20 cellular contexts compared by ENCODE assay signal in the genomic region with DNA sequence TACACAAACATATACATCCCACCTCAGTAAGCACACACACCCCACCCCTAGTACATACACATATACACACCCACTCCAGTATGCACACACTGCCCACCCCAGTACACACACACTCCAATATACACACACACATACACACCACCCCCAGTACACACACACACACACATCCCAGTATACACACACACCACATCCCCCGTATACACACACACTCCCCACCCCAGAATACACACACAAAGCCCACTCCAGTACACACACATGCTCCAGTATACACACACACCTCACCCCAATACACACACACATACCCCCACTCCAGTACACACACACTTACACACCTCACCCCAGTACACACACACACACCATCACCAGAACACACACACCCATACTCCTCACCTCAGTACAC. TPM values are rescaled to one million over a fixed set of nuclear protein-coding genes. Genes with fewer than 3 reads are reported as not detected.
A peak's percentile ranks its signal among the peaks of the same experiment; 100 is the strongest.
DNase-seq lines count a peak whose midpoint lies in the region; ATAC-seq, FAIRE-seq and TF ChIP-seq lines count a peak whose summit lies in the region.
"Had no signal": no experiment of that assay in that cellular context is flagged by ENCODE, and none has a peak within 500 bp of the region (broad histone marks: within the 10 kb centered on the region; RNA-seq: fewer than 3 reads in every experiment).

No MANE protein-coding gene starts in this region.

- H2BK15ac ChIP-seq in H1 (ENCODE audit: low read length) = 0 out of 2 replicates have a peak overlapping the region, but pooled peaks have one; percentile 47

- peak overlapping the region; percentile 30 for H3K56ac ChIP-seq in H1 (replicated peaks; ENCODE audit: insufficient read length, low read depth, low read length)

- peaks cover 0 to 2% of the 10 kb centered on the region in 2 donors for H3K4me1 Mint-ChIP-seq in natural killer cell treated with Interleukin-12 subunit alpha and Interleukin-12 subunit beta and Interleukin-15 and Interleukin-18, amount 100 ng/mL, for 72 hours (ENCODE audit: low read depth in 2 of 2)
- H3K4me1 Mint-ChIP-seq in natural killer cell = peaks cover 0 to 14% of the 10 kb centered on the region in 2 donors
- peaks cover 34% of the 10 kb centered on the region for H3K4me1 Mint-ChIP-seq in neural progenitor cell
- no peaks in the 10 kb centered on the region for H3K4me1 Mint-ChIP-seq in activated T-cell treated with anti-CD3 and anti-CD28 coated beads, Interleukin-2, amount 50 U/mL, for 72 hours (ENCODE audit: low read depth)
- no peaks in the 10 kb centered on the region for H3K4me1 Mint-ChIP-seq in activated CD8-positive, alpha-beta memory T cell treated with anti-CD3 and anti-CD28 coated beads, Interleukin-2, amount 10 ng/mL, durations not matched to agents 7 days and 5 days

- no peak overlapping the region for H3K27ac Mint-ChIP-seq in natural killer cell treated with Interleukin-12 subunit alpha and Interleukin-12 subunit beta and Interleukin-15 and Interleukin-18, amount 100 ng/mL, for 72 hours
- H3K27ac Mint-ChIP-seq in natural killer cell (no peak overlapping the region), neural progenitor cell (peak overlapping the region; percentile 5)
- H3K27ac Mint-ChIP-seq in activated T-cell treated with anti-CD3 and anti-CD28 coated beads, Interleukin-2, amount 50 U/mL, for 72 hours = no peak overlapping the region
- no peak overlapping the region for H3K27ac Mint-ChIP-seq in activated CD8-positive, alpha-beta memory T cell treated with anti-CD3 and anti-CD28 coated beads, Interleukin-2, amount 10 ng/mL, durations not matched to agents 7 days and 5 days
- H3K27ac Mint-ChIP-seq: CD4-positive, alpha-beta T cell; GM23338 had no signal

- intact Hi-C loops in natural killer cell (cut with micrococcal nuclease) = no loop called here

- H2BK5ac ChIP-seq in H1 (ENCODE audit: low read depth, low read length) = no peak overlapping the region

- no peaks in the 10 kb centered on the region for H3K79me2 ChIP-seq in H1 (ENCODE audit: control insufficient read depth in 1 of 2, insufficient read depth in 2 of 2, low read length in 2 of 2)
- H3K79me2 ChIP-seq in neural progenitor cell (ENCODE audit: low read depth) = no peaks in the 10 kb centered on the region

- no peak overlapping the region for H3K27ac ChIP-seq in H1 (ENCODE audit: low read depth, low read length)
- no peak overlapping the region for H3K27ac ChIP-seq in neural progenitor cell
- H3K27ac ChIP-seq: 22Rv1, A549, C4-2B had no signal

- H4K20me1 ChIP-seq in H1 (replicated peaks in 1 of 2; ENCODE audit: control insufficient read depth in 1 of 2, insufficient read depth in 2 of 2, low read length in 2 of 2) (peaks cover 0 to 5% of the 10 kb centered on the region in 2 experiments), neural progenitor cell (ENCODE audit: low read depth) (no peaks in the 10 kb centered on the region)

- H3K9me3 Mint-ChIP-seq in natural killer cell treated with Interleukin-12 subunit alpha and Interleukin-12 subunit beta and Interleukin-15 and Interleukin-18, amount 100 ng/mL, for 72 hours = no peaks in the 10 kb centered on the region
- H3K9me3 Mint-ChIP-seq in natural killer cell (no peaks in the 10 kb centered on the region), neural progenitor cell (no peaks in the 10 kb centered on the region)
- H3K9me3 Mint-ChIP-seq in activated T-cell treated with anti-CD3 and anti-CD28 coated beads, Interleukin-2, amount 50 U/mL, for 72 hours = no peaks in the 10 kb centered on the region
- H3K9me3 Mint-ChIP-seq in activated CD8-positive, alpha-beta memory T cell treated with anti-CD3 and anti-CD28 coated beads, Interleukin-2, amount 10 ng/mL, durations not matched to agents 7 days and 5 days (ENCODE audit: low read depth) = no peaks in the 10 kb centered on the region
- H3K9me3 Mint-ChIP-seq: CD4-positive, alpha-beta T cell; GM23338 had no signal

- no peak overlapping the region for H4K8ac ChIP-seq in H1 (ENCODE audit: extremely low read depth, insufficient read depth, low read length)

- no peak overlapping the region for H4K91ac ChIP-seq in H1 (replicated peaks; ENCODE audit: insufficient read length, low read length)

- no peak overlapping the region for H3K23ac ChIP-seq in H1 (ENCODE audit: insufficient read length)

- no peak for DNase-seq in natural killer cell treated with Interleukin-12 subunit alpha and Interleukin-12 subunit beta and Interleukin-15 and Interleukin-18, amount 100 ng/mL, for 72 hours (ENCODE audit: low spot score)
- DNase-seq in natural killer cell (no peak), H1 (ENCODE audit: low read depth in 1 of 2, low spot score in 2 of 2) (no peak), neural progenitor cell (ENCODE audit: low spot score) (no peak)
- DNase-seq in activated T-cell treated with anti-CD3 and anti-CD28 coated beads, Interleukin-2, amount 50 U/mL, for 72 hours = no peak
- no peak for DNase-seq in activated CD8-positive, alpha-beta memory T cell treated with anti-CD3 and anti-CD28 coated beads, Interleukin-2, amount 10 ng/mL, durations not matched to agents 7 days and 5 days
- DNase-seq: AML-193; Caco-2; CD4-positive, alpha-beta T cell; H7 had no signal

- no peak overlapping the region for H3K4ac ChIP-seq in H1 (replicated peaks; ENCODE audit: insufficient read length, low read depth, low read length)

- POLR2A ChIA-PET in H1 (lab: Charles Lee; ENCODE audit: partially characterized antibody) = no interaction called here

- TF ChIP-seq CTCF in natural killer cell (IDR thresholded peaks at IDR 0.05) = no peak
- TF ChIP-seq CTCF in H1 (IDR thresholded peaks at IDR 0.05; ENCODE audit: control extremely low read depth in 1 of 3, insufficient read depth in 1 of 3, low read depth in 1 of 3, low read length in 3 of 3) = no peak
- no peak for TF ChIP-seq CTCF in neural progenitor cell (IDR thresholded peaks at IDR 0.05)

- H2BK12ac ChIP-seq in H1 (ENCODE audit: low read depth, low read length) = no peak overlapping the region; the same call in 1 of the 2 replicates

- TF ChIP-seq POLR2A in H1 (IDR thresholded peaks at IDR 0.05; ENCODE audit: control extremely low read depth in 1 of 2, low read depth in 2 of 2, low read length in 2 of 2) = no peak

- ATAC-seq in natural killer cell treated with Interleukin-12 subunit alpha and Interleukin-12 subunit beta and Interleukin-15 and Interleukin-18, amount 100 ng/mL, for 72 hours = peak; percentile 28 to 50
- ATAC-seq in natural killer cell = no peak
- no peak for ATAC-seq in activated T-cell treated with anti-CD3 and anti-CD28 coated beads, Interleukin-2, amount 50 U/mL, for 72 hours (replicated peaks in 1 of 2)
- no peak for ATAC-seq in activated CD8-positive, alpha-beta memory T cell treated with anti-CD3 and anti-CD28 coated beads, Interleukin-2, amount 10 ng/mL, durations not matched to agents 7 days and 5 days
- no peak for ATAC-seq in HG03565 (IDR thresholded peaks at IDR 0.05; ENCODE audit: unreplicated experiment)
- ATAC-seq: A549, GM23338, HCT116, K562 had no signal

- no peaks in the 10 kb centered on the region for H3K36me3 ChIP-seq in H1 (ENCODE audit: control insufficient read depth in 2 of 4, insufficient read depth in 4 of 4, low read length in 3 of 4)
- H3K36me3 ChIP-seq in neural progenitor cell = no peaks in the 10 kb centered on the region

- H3K4me2 ChIP-seq in H1 (ENCODE audit: insufficient read depth in 1 of 2, low read depth in 2 of 2, low read length in 2 of 2) = no peak overlapping the region
- no peak overlapping the region for H3K4me2 ChIP-seq in neural progenitor cell
- H3K4me2 ChIP-seq: A549, GM23338 had no signal

- H2BK20ac ChIP-seq in H1 (ENCODE audit: low read length) = no peak overlapping the region; the same call in 1 of the 2 replicates

- FAIRE-seq in H1 (lab: Jason Lieb, UNC) = no peak
- FAIRE-seq: A549, D721Med, G401.6, K562 had no signal

- no peak overlapping the region for H3K4me3 ChIP-seq in H1 (ENCODE audit: extremely low read depth in 1 of 4, insufficient read depth in 2 of 4, low read depth in 3 of 4, low read length in 4 of 4)
- no peak overlapping the region for H3K4me3 ChIP-seq in neural progenitor cell
- H3K4me3 ChIP-seq: A549, GM23338, K562 had no signal

- H3K27me3 ChIP-seq in H1 (replicated peaks in 1 of 4; ENCODE audit: control insufficient read depth in 3 of 4, extremely low read depth in 1 of 4, insufficient read depth in 3 of 4, low read length in 3 of 4) (no peaks in the 10 kb centered on the region), neural progenitor cell (peaks cover 12% of the 10 kb centered on the region)

- H3K14ac ChIP-seq in H1 (ENCODE audit: insufficient read length) = no peak overlapping the region

- CTCF ChIA-PET in H1 (lab: Charles Lee; ENCODE audit: partially characterized antibody) = no interaction called here
- CTCF ChIA-PET in activated CD8-positive, alpha-beta memory T cell treated with anti-CD3 and anti-CD28 coated beads, Interleukin-2, amount 10 ng/mL, durations not matched to agents 7 days and 5 days (lab: Charles Lee) = no interaction called here

- H2AK5ac ChIP-seq in H1 (ENCODE audit: low read depth, low read length) = peak overlapping the region; percentile 67; the same call in 1 of the 2 replicates

- H3K18ac ChIP-seq in H1 (ENCODE audit: extremely low read depth, low read length) = no peak overlapping the region

- H2BK120ac ChIP-seq in H1 (replicated peaks; ENCODE audit: low read depth, low read length) = no peak overlapping the region

- no peaks in the 10 kb centered on the region for H3K79me1 ChIP-seq in H1 (ENCODE audit: low read depth, low read length)

- no peak for TF ChIP-seq EP300 in H1 (IDR thresholded peaks at IDR 0.05; ENCODE audit: borderline replicate concordance in 1 of 2, low read depth in 2 of 2, low read length in 2 of 2)

- peaks cover 7% of the 10 kb centered on the region; the same call in 1 of the 2 replicates for H3K23me2 ChIP-seq in H1 (ENCODE audit: low read depth, low read length)

- H3K36me3 Mint-ChIP-seq in natural killer cell treated with Interleukin-12 subunit alpha and Interleukin-12 subunit beta and Interleukin-15 and Interleukin-18, amount 100 ng/mL, for 72 hours = no peaks in the 10 kb centered on the region
- no peaks in the 10 kb centered on the region for H3K36me3 Mint-ChIP-seq in natural killer cell
- no peaks in the 10 kb centered on the region for H3K36me3 Mint-ChIP-seq in neural progenitor cell
- no peaks in the 10 kb centered on the region for H3K36me3 Mint-ChIP-seq in activated T-cell treated with anti-CD3 and anti-CD28 coated beads, Interleukin-2, amount 50 U/mL, for 72 hours (ENCODE audit: insufficient read depth in 2 of 2)
- H3K36me3 Mint-ChIP-seq in activated CD8-positive, alpha-beta memory T cell treated with anti-CD3 and anti-CD28 coated beads, Interleukin-2, amount 10 ng/mL, durations not matched to agents 7 days and 5 days = no peaks in the 10 kb centered on the region

- TF ChIP-seq RAD21 in H1 (IDR thresholded peaks at IDR 0.05 in 1 of 2, conservative IDR thresholded peaks at IDR 0.05 in 1 of 2; ENCODE audit: low read depth in 2 of 2, low read length in 2 of 2) = no peak

- H3K9ac ChIP-seq in H1 (replicated peaks in 1 of 4; ENCODE audit: extremely low read depth in 1 of 4, low read depth in 3 of 4, low read length in 3 of 4) (no peak overlapping the region), neural progenitor cell (no peak overlapping the region)

- H3K4me3 Mint-ChIP-seq in natural killer cell treated with Interleukin-12 subunit alpha and Interleukin-12 subunit beta and Interleukin-15 and Interleukin-18, amount 100 ng/mL, for 72 hours = no peak overlapping the region
- no peak overlapping the region for H3K4me3 Mint-ChIP-seq in natural killer cell
- no peak overlapping the region for H3K4me3 Mint-ChIP-seq in neural progenitor cell
- no peak overlapping the region for H3K4me3 Mint-ChIP-seq in activated T-cell treated with anti-CD3 and anti-CD28 coated beads, Interleukin-2, amount 50 U/mL, for 72 hours
- H3K4me3 Mint-ChIP-seq in activated CD8-positive, alpha-beta memory T cell treated with anti-CD3 and anti-CD28 coated beads, Interleukin-2, amount 10 ng/mL, durations not matched to agents 7 days and 5 days = no peak overlapping the region
- H3K4me3 Mint-ChIP-seq: CD4-positive, alpha-beta T cell; GM23338 had no signal

- H3K27me3 Mint-ChIP-seq in natural killer cell treated with Interleukin-12 subunit alpha and Interleukin-12 subunit beta and Interleukin-15 and Interleukin-18, amount 100 ng/mL, for 72 hours = peaks cover 21% of the 10 kb centered on the region in 2 donors
- H3K27me3 Mint-ChIP-seq in natural killer cell (ENCODE audit: low read depth in 2 of 2) (peaks cover 10 to 36% of the 10 kb centered on the region in 2 donors), neural progenitor cell (ENCODE audit: insufficient read depth, low read depth) (peaks cover 3% of the 10 kb centered on the region)
- H3K27me3 Mint-ChIP-seq in activated T-cell treated with anti-CD3 and anti-CD28 coated beads, Interleukin-2, amount 50 U/mL, for 72 hours (ENCODE audit: low read depth) = peaks cover 3% of the 10 kb centered on the region
- H3K27me3 Mint-ChIP-seq in activated CD8-positive, alpha-beta memory T cell treated with anti-CD3 and anti-CD28 coated beads, Interleukin-2, amount 10 ng/mL, durations not matched to agents 7 days and 5 days = peaks cover 17% of the 10 kb centered on the region

- H3K9me3 ChIP-seq in H1 (ENCODE audit: insufficient read depth in 2 of 2, low read depth in 1 of 2, low read length in 1 of 2) (no peaks in the 10 kb centered on the region), neural progenitor cell (ENCODE audit: low read depth) (no peaks in the 10 kb centered on the region)
- H3K9me3 ChIP-seq: A549, Caco-2 had no signal

- H3K4me1 ChIP-seq in H1 (replicated peaks in 1 of 4; ENCODE audit: control insufficient read depth in 3 of 4, insufficient read depth in 4 of 4, low read length in 3 of 4) = peaks cover 0 to 3% (median 0%) of the 10 kb centered on the region in 4 experiments; a peak in 2 of 7 replicates
- peaks cover 2% of the 10 kb centered on the region for H3K4me1 ChIP-seq in neural progenitor cell
- H3K4me1 ChIP-seq: A549, Caco-2 had no signal

- H2AFZ ChIP-seq in H1 (ENCODE audit: low read length) (no peak overlapping the region), neural progenitor cell (replicated peaks) (no peak overlapping the region)
- H2AFZ ChIP-seq: GM23338 had no signal

- WGBS in H1 (ENCODE audit: extremely low coverage in 1 of 2, insufficient coverage in 1 of 2, insufficient read length in 1 of 2, insufficient replicate concordance in 2 of 2, low coverage in 1 of 2, low lambda C conversion rate in 2 of 2, missing lambda C conversion rate in 1 of 2), 2 experiments = 85% methylated on average over 1 of the region's 1 CpG; no CpG with 5 or more reads in 1 of the 2 experiments

- H3F3A ChIP-seq in neural progenitor cell (ENCODE audit: low read depth) = no peaks in the 10 kb centered on the region

- no peak overlapping the region for H4K5ac ChIP-seq in H1 (ENCODE audit: insufficient read length, low read depth, low read length)

RNA-seq across cellular contexts. Expression of a gene that starts 7.4 kb away (rescaled TPM):
- total RNA-seq in natural killer cell treated with Interleukin-12 subunit alpha and Interleukin-12 subunit beta and Interleukin-15 and Interleukin-18, amount 100 ng/mL, for 72 hours = under 1 TPM; 0.39 to 0.86 TPM
- total RNA-seq in natural killer cell (under 1 TPM; 0.50 to 0.57 (median 0.56) TPM), neural progenitor cell (ENCODE audit: low replicate concordance) (0.84 and 1.2 TPM in 2 replicates)
- 0.77 and 1.0 TPM in 2 replicates for total RNA-seq in H1 (2021; fragmentation: NEBNext Ultra II Directional; extraction: Animal tissue kit (Norgen Biotek cat#: 25700))
- polyA plus RNA-seq in H1 (2011; rRNA removed) = 0.59 and 0.63 TPM in 2 replicates
- 0.98 TPM for polyA plus RNA-seq in H1 (2011; cell fraction: cytosol; rRNA removed)
- 3.1 TPM for polyA plus RNA-seq in H1 (2011; cell fraction: nucleus; rRNA removed)
- polyA plus RNA-seq in H1 (2012, experiment 1 of 2) = 0.61 to 1.1 TPM (median 0.75 TPM) in 4 replicates
- 0.38 TPM for polyA plus RNA-seq in H1 (2012, experiment 2 of 2)
- 0.26 TPM for polyA plus RNA-seq in H1 (2013, experiment 1 of 2)
- 0.35 TPM for polyA plus RNA-seq in H1 (2013, experiment 2 of 2)
- 1.4 and 3.1 TPM in 2 replicates for polyA minus RNA-seq in H1 (2011; rRNA and poly(A)+ RNA removed)
- polyA minus RNA-seq in H1 (2011; cell fraction: cytosol; rRNA and poly(A)+ RNA removed) = 0.66 TPM
- polyA minus RNA-seq in H1 (2011; cell fraction: nucleus; rRNA and poly(A)+ RNA removed) = 1.6 TPM
- under 1 TPM; 0.34 to 0.39 TPM for total RNA-seq in activated T-cell treated with anti-CD3 and anti-CD28 coated beads, Interleukin-2, amount 50 U/mL, for 72 hours
- total RNA-seq in activated CD8-positive, alpha-beta memory T cell treated with anti-CD3 and anti-CD28 coated beads, Interleukin-2, amount 10 ng/mL, durations not matched to agents 7 days and 5 days = under 1 TPM; 0.18 to 0.28 TPM
- total RNA-seq: HT-29 had no signal

Comparison
In these comparisons a context has a peak if more than half of its experiments do, and no peak if none do; other contexts are left out.
1. ATAC-seq: peak in natural killer cell treated with Interleukin-12 subunit alpha and Interleukin-12 subunit beta and Interleukin-15 and Interleukin-18, amount 100 ng/mL, for 72 hours (2 of 2); none in natural killer cell (0 of 3), activated T-cell treated with anti-CD3 and anti-CD28 coated beads, Interleukin-2, amount 50 U/mL, for 72 hours (0 of 2), activated CD8-positive, alpha-beta memory T cell treated with anti-CD3 and anti-CD28 coated beads, Interleukin-2, amount 10 ng/mL, durations not matched to agents 7 days and 5 days (single experiment) and HG03565 (single experiment).